8 cellular contexts compared by ENCODE assay signal in genomic region chr19:45862271-45862563, GRCh38. TPM values are rescaled to one million over a fixed set of nuclear protein-coding genes. Genes with fewer than 3 reads are reported as not detected.
DNase-seq lines count a peak whose midpoint lies in the region; ATAC-seq and TF ChIP-seq lines count a peak whose summit lies in the region.

No MANE protein-coding gene starts in this region.

- H3K4me3 ChIP-seq in iPS-18c (ENCODE audit: insufficient read depth, low read depth, low read length): peak overlapping the region; percentile 87

- H3K9me3 Mint-ChIP-seq in HFFc6: no peaks in the 10 kb centered on the region
- no peaks in the 10 kb centered on the region for H3K9me3 Mint-ChIP-seq in activated naive CD8-positive, alpha-beta T cell (ENCODE audit: low read depth)
- no peaks in the 10 kb centered on the region for H3K9me3 Mint-ChIP-seq in stimulated activated naive B cell treated with anti-CD40 and anti-IgM and Interleukin-4, amounts not matched to agents 10 μg/mL and 1 μg/mL and 100 μg/mL, for 72 hours

- H3K27me3 Mint-ChIP-seq in HFFc6 (ENCODE audit: insufficient read depth): peaks cover 37% of the 10 kb centered on the region
- peaks cover 4% of the 10 kb centered on the region for H3K27me3 Mint-ChIP-seq in activated naive CD8-positive, alpha-beta T cell
- peaks cover 26 to 33% of the 10 kb centered on the region in 2 donors for H3K27me3 Mint-ChIP-seq in stimulated activated naive B cell treated with anti-CD40 and anti-IgM and Interleukin-4, amounts not matched to agents 10 μg/mL and 1 μg/mL and 100 μg/mL, for 72 hours

- H3K36me3 Mint-ChIP-seq in HFFc6 (ENCODE audit: low read depth): peaks cover 23% of the 10 kb centered on the region
- H3K36me3 Mint-ChIP-seq in activated naive CD8-positive, alpha-beta T cell: no peaks in the 10 kb centered on the region
- peaks cover 16 to 26% of the 10 kb centered on the region in 2 donors for H3K36me3 Mint-ChIP-seq in stimulated activated naive B cell treated with anti-CD40 and anti-IgM and Interleukin-4, amounts not matched to agents 10 μg/mL and 1 μg/mL and 100 μg/mL, for 72 hours

- no peak for ATAC-seq in stimulated activated naive B cell treated with anti-CD40 and anti-IgM and Interleukin-4, amounts not matched to agents 10 μg/mL and 1 μg/mL and 100 μg/mL, for 72 hours (replicated peaks)

- TF ChIP-seq CTCF in HFFc6 (IDR thresholded peaks at IDR 0.05): no peak; the same call in 1 of the 2 replicates

- DNase-seq in HFFc6 (no peak), cerebellum (ENCODE audit: low spot score) (no peak)
- DNase-seq in stimulated activated naive B cell treated with anti-CD40 and anti-IgM and Interleukin-4, amounts not matched to agents 10 μg/mL and 1 μg/mL and 100 μg/mL, for 72 hours: no peak
- no peak for DNase-seq in activated CD4-positive, CD25-positive, alpha-beta regulatory T cell (lab: John Stamatoyannopoulos, UW)
- no peak for DNase-seq in effector CD4-positive, alpha-beta T cell
- no peak for DNase-seq in stimulated activated naive CD4-positive, alpha-beta T cell treated with Interleukin-2 at 50 U/mL for 16 hours (lab: John Stamatoyannopoulos, UW)

- H3K4me1 Mint-ChIP-seq in HFFc6 (ENCODE audit: low read depth): peaks cover 9% of the 10 kb centered on the region; the same call in 1 of the 2 replicates
- peaks cover 31% of the 10 kb centered on the region for H3K4me1 Mint-ChIP-seq in activated naive CD8-positive, alpha-beta T cell (ENCODE audit: low read depth)
- H3K4me1 Mint-ChIP-seq in stimulated activated naive B cell treated with anti-CD40 and anti-IgM and Interleukin-4, amounts not matched to agents 10 μg/mL and 1 μg/mL and 100 μg/mL, for 72 hours: peaks cover 20 to 31% of the 10 kb centered on the region in 2 donors

- H3K4me3 Mint-ChIP-seq in HFFc6: peak overlapping the region; percentile 99
- peak overlapping the region; percentile 98 for H3K4me3 Mint-ChIP-seq in activated naive CD8-positive, alpha-beta T cell
- H3K4me3 Mint-ChIP-seq in stimulated activated naive B cell treated with anti-CD40 and anti-IgM and Interleukin-4, amounts not matched to agents 10 μg/mL and 1 μg/mL and 100 μg/mL, for 72 hours: peak overlapping the region; percentile 90 to 91

- peak overlapping the region; percentile 99 for H3K27ac Mint-ChIP-seq in HFFc6
- H3K27ac Mint-ChIP-seq in activated naive CD8-positive, alpha-beta T cell: peak overlapping the region; percentile 98
- peak overlapping the region; percentile 96 for H3K27ac Mint-ChIP-seq in stimulated activated naive B cell treated with anti-CD40 and anti-IgM and Interleukin-4, amounts not matched to agents 10 μg/mL and 1 μg/mL and 100 μg/mL, for 72 hours

- H3K9me3 ChIP-seq in iPS-18c (ENCODE audit: control insufficient read depth, insufficient read depth, low read length): no peaks in the 10 kb centered on the region

RNA-seq across cellular contexts. Expression of gene SYMPK, which starts 0.7 kb away (rescaled TPM):
- total RNA-seq in HFFc6 (2021; fragmentation: NEBNext Ultra II Directional; extraction: Animal tissue kit (Norgen Biotek cat#: 25700)): 10 to 100 TPM; 59.6 to 74.8 (median 66.0) TPM
- 27.1 TPM for total RNA-seq in cerebellum

RNA-seq across cellular contexts. Expression of gene FOXA3, which starts 1.9 kb away (rescaled TPM):
- not detected for total RNA-seq in HFFc6 (2021; fragmentation: NEBNext Ultra II Directional; extraction: Animal tissue kit (Norgen Biotek cat#: 25700))
- total RNA-seq in cerebellum: not detected

RNA-seq across cellular contexts. Expression of gene IRF2BP1, which starts 23.7 kb away (rescaled TPM):
- 10 to 100 TPM; 19.3 to 25.0 (median 21.8) TPM for total RNA-seq in HFFc6 (2021; fragmentation: NEBNext Ultra II Directional; extraction: Animal tissue kit (Norgen Biotek cat#: 25700))
- 18.1 TPM for total RNA-seq in cerebellum

RNA-seq across cellular contexts. Expression of gene MYPOP, which starts 40.2 kb away (rescaled TPM):
- 10 to 100 TPM; 10.2 to 11.2 (median 10.5) TPM for total RNA-seq in HFFc6 (2021; fragmentation: NEBNext Ultra II Directional; extraction: Animal tissue kit (Norgen Biotek cat#: 25700))
- total RNA-seq in cerebellum: 1.5 TPM

RNA-seq across cellular contexts. Expression of gene RSPH6A, which starts 47.1 kb away (rescaled TPM):
- total RNA-seq in HFFc6 (2021; fragmentation: NEBNext Ultra II Directional; extraction: Animal tissue kit (Norgen Biotek cat#: 25700)): under 1 TPM in 1 of 6 experiments, not detected in 5; 0.07 TPM
- total RNA-seq in cerebellum: not detected
